In genomic region chr1:113409363-113409762, GRCh38 we compare ENCODE assay signal across 22 cellular contexts.
"Had no signal": no experiment of that assay in that cellular context is flagged by ENCODE, and none has a peak within 500 bp of the region (broad histone marks: within the 10 kb centered on the region; RNA-seq: fewer than 3 reads in every experiment).

No MANE protein-coding gene starts in this region.

- H3K36me3 ChIP-seq: heart right ventricle, left lung, lower lobe of right lung, ovary, right atrium auricular region, right lobe of liver, stomach, thyroid gland, transverse colon, upper lobe of left lung had no signal

- H3K4me2 ChIP-seq: hepatocyte, smooth muscle cell had no signal

- H3K4me3 ChIP-seq: heart right ventricle, hepatocyte, left lung, lower lobe of right lung, ovary, right atrium auricular region, right lobe of liver, smooth muscle cell, stomach, testis, thyroid gland, transverse colon, upper lobe of left lung had no signal

- DNase-seq: heart right ventricle; kidney glomerular epithelial cell; left cardiac atrium; left lung; lower lobe of right lung; mesendoderm; naive thymus-derived CD4-positive, alpha-beta T cell; ovary; right lobe of liver; stimulated activated CD4-positive, alpha-beta T cell treated with anti-CD3 and anti-CD28 coated beads, Interleukin-1b, Interleukin-23, amount 100 ng/mL, for 48 hours; stimulated activated CD4-positive, alpha-beta T cell treated with anti-CD3 and anti-CD28 coated beads, Interleukin-4, amount 100 ng/mL, for 1 hour; stimulated activated naive B cell treated with anti-CD40 and anti-IgM and Interleukin-4, amounts not matched to agents 10 μg/mL and 1 μg/mL and 100 μg/mL, for 72 hours; stimulated activated naive CD8-positive, alpha-beta T cell treated with anti-CD3 and anti-CD28 coated beads, Interleukin-15, Interleukin-2, amounts not matched to agents 100 U/mL and 50 U/mL, for 24 hours; stomach; testis; thyroid gland; transverse colon; upper lobe of left lung had no signal

- ATAC-seq: heart right ventricle; left cardiac atrium; left lung; lower lobe of right lung; naive thymus-derived CD4-positive, alpha-beta T cell; natural killer cell treated with Interleukin-12 subunit alpha and Interleukin-12 subunit beta and Interleukin-15 and Interleukin-18, amount 100 ng/mL, for 72 hours; stimulated activated naive B cell treated with anti-CD40 and anti-IgM and Interleukin-4, amounts not matched to agents 10 μg/mL and 1 μg/mL and 100 μg/mL, for 72 hours; stimulated activated naive CD8-positive, alpha-beta T cell treated with anti-CD3 and anti-CD28 coated beads, Interleukin-15, Interleukin-2, amounts not matched to agents 100 U/mL and 50 U/mL, for 24 hours had no signal

- H3K27me3 ChIP-seq: heart right ventricle, hepatocyte, left lung, ovary, right atrium auricular region, right lobe of liver, stomach, testis, thyroid gland, transverse colon, upper lobe of left lung had no signal

- H2AFZ ChIP-seq: hepatocyte had no signal

- H3K27ac ChIP-seq: heart right ventricle, hepatocyte, left lung, lower lobe of right lung, ovary, right atrium auricular region, right lobe of liver, stomach, testis, thyroid gland, transverse colon, upper lobe of left lung had no signal

- H3K4me1 ChIP-seq: left lung, lower lobe of right lung, right atrium auricular region had no signal

- H3K9me3 ChIP-seq: lower lobe of right lung, ovary, right atrium auricular region, right lobe of liver, stomach, testis, thyroid gland, transverse colon, upper lobe of left lung had no signal
